Comparison of ENCODE assay signal across 12 cellular contexts in the genomic region with DNA sequence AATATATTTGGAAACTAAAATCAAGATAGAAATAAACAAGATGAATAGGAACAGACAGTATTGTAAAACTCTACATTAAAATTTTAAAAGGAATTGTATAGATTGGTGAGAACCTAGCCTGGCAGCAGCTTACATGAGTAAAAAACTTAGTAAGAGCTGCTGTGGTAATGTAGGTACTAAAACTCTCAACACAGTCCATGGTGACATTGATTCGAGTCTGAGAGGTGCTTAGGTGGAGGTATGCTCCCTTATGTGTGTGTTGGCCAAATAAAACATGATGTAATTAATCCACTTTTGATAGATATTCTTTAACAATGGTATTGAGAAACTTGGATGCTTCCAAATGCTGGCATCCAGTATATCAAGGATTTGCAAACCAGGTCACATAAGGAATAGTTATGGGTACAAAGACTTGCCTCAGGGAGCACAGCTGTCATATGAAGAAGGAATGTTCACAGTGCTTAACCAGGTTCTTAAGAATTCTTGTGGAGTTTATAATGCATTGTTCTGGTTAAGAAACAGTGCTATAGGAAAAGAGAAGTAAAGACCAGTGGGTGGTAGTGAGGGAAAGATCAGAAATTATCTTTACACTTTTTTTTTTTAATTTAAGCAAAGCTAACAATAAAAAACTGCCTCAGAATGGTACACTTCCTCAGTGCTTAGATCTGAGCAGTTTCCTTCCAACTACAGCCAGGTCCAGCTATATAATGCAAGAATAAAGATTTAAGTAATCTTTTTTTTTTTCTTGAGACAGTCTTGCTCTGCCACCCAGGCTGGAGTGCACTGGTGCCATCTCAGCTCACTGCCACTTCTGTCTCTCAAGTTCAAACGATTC. TPM values are rescaled to one million over a fixed set of nuclear protein-coding genes. Genes with fewer than 3 reads are reported as not detected.
A peak's percentile ranks its signal among the peaks of the same experiment; 100 is the strongest.
DNase-seq lines count a peak whose midpoint lies in the region; ATAC-seq, FAIRE-seq and TF ChIP-seq lines count a peak whose summit lies in the region.
"Had no signal": no experiment of that assay in that cellular context is flagged by ENCODE, and none has a peak within 500 bp of the region (broad histone marks: within the 10 kb centered on the region; RNA-seq: fewer than 3 reads in every experiment).

No MANE protein-coding gene starts in this region.

- no peak for TF ChIP-seq POLR2A in GM12891 (IDR thresholded peaks at IDR 0.05; ENCODE audit: low read depth, low read length)
- no peak for TF ChIP-seq POLR2A in breast epithelium (IDR thresholded peaks at IDR 0.05)
- no peak for TF ChIP-seq POLR2A in prostate gland (IDR thresholded peaks at IDR 0.05)
- TF ChIP-seq POLR2A in thyroid gland (IDR thresholded peaks at IDR 0.05), result no peak

- no peak overlapping the region for H3K27ac Mint-ChIP-seq in Caco-2 (ENCODE audit: unreplicated experiment)

- DNase-seq in GM12891 (ENCODE audit: insufficient read length, low spot score) (no peak), breast epithelium (ENCODE audit: low spot score in 2 of 2) (no peak), prostate gland (ENCODE audit: low spot score) (peak; percentile 25), Caco-2 (no peak), AG08396 (ENCODE audit: low spot score) (no peak), thyroid gland (no peak)
- DNase-seq: activated CD4-positive, alpha-beta T cell treated with anti-CD3 and anti-CD28 coated beads, Interleukin-2, amount 50 U/mL, for 4 hours; NCI-H1417; NCI-H82 had no signal

- no TSS peak for BruUV-seq in Caco-2 (replicated peaks; lab: Mats Ljungman, UMichigan)

- POLR2A ChIA-PET in Caco-2 (lab: Charles Lee), result no interaction called here

- peak; percentile 47 for FAIRE-seq in GM12891 (lab: Jason Lieb, UNC)
- FAIRE-seq: astrocyte had no signal

- no peak for TF ChIP-seq CTCF in breast epithelium (IDR thresholded peaks at IDR 0.05)
- no peak for TF ChIP-seq CTCF in prostate gland (IDR thresholded peaks at IDR 0.05)
- no peak for TF ChIP-seq CTCF in Caco-2 (IDR thresholded peaks at IDR 0.05; ENCODE audit: insufficient read depth in 1 of 2, low read depth in 1 of 2, low read length in 1 of 2, severe bottlenecking in 1 of 2, unreplicated experiment in 1 of 2)
- no peak for TF ChIP-seq CTCF in thyroid gland (IDR thresholded peaks at IDR 0.05)

- H3K36me3 Mint-ChIP-seq in Caco-2 (ENCODE audit: insufficient read depth, unreplicated experiment), result peaks cover 43% of the 10 kb centered on the region

- H3K4me3 ChIP-seq in breast epithelium (peak overlapping the region in 2 of 3 donors; percentile 1 to 2), prostate gland (no peak overlapping the region), Caco-2 (ENCODE audit: low read depth, low read length) (no peak overlapping the region), thyroid gland (replicated peaks in 1 of 3) (no peak overlapping the region)
- H3K4me3 ChIP-seq: SK-N-MC had no signal

- ATAC-seq in HG02759 (IDR thresholded peaks at IDR 0.05; ENCODE audit: unreplicated experiment), result peak; percentile 30

- H3K4me1 ChIP-seq in breast epithelium (peaks cover 0 to 11% of the 10 kb centered on the region in 2 donors), prostate gland (replicated peaks) (no peaks in the 10 kb centered on the region), Caco-2 (peaks cover 7% of the 10 kb centered on the region), thyroid gland (peaks cover 18 to 20% of the 10 kb centered on the region in 2 donors)

- intact Hi-C loops in breast epithelium (cut with DNase I; ENCODE audit: low total_unique reads) (no loop called here), prostate gland (cut with DNase I) (no loop called here), Caco-2 (cut with micrococcal nuclease; ENCODE audit: unreplicated experiment) (no loop called here), thyroid gland (cut with DNase I) (no loop called here)

- CTCF ChIA-PET in Caco-2 (lab: Charles Lee), result no interaction called here

- H3K27me3 ChIP-seq in breast epithelium (no peaks in the 10 kb centered on the region), prostate gland (replicated peaks; ENCODE audit: insufficient read depth) (no peaks in the 10 kb centered on the region), Caco-2 (replicated peaks; ENCODE audit: control insufficient read depth, insufficient read depth, low read length) (no peaks in the 10 kb centered on the region), thyroid gland (no peaks in the 10 kb centered on the region)

- WGBS in prostate gland, result 68% methylated on average over 2 of the region's 2 CpGs
- WGBS in thyroid gland, 2 donors, result 73 to 85% methylated on average over 2 of the region's 2 CpGs

- H3K9me3 Mint-ChIP-seq in Caco-2 (ENCODE audit: unreplicated experiment), result no peaks in the 10 kb centered on the region

- H3K9me3 ChIP-seq in breast epithelium (no peaks in the 10 kb centered on the region), prostate gland (no peaks in the 10 kb centered on the region), Caco-2 (no peaks in the 10 kb centered on the region), thyroid gland (no peaks in the 10 kb centered on the region)

- H3K4me3 Mint-ChIP-seq in Caco-2 (ENCODE audit: unreplicated experiment), result no peak overlapping the region

- H3K4me1 Mint-ChIP-seq in Caco-2 (ENCODE audit: low read depth, unreplicated experiment), result peaks cover 7% of the 10 kb centered on the region

- no peaks in the 10 kb centered on the region for H3K36me3 ChIP-seq in breast epithelium
- no peaks in the 10 kb centered on the region for H3K36me3 ChIP-seq in prostate gland
- H3K36me3 ChIP-seq in Caco-2 (ENCODE audit: control insufficient read depth, insufficient read depth, low read length), result no peaks in the 10 kb centered on the region
- no peaks in the 10 kb centered on the region for H3K36me3 ChIP-seq in thyroid gland

- no peaks in the 10 kb centered on the region for H3K27me3 Mint-ChIP-seq in Caco-2 (ENCODE audit: insufficient read depth, unreplicated experiment)

- H3K27ac ChIP-seq in breast epithelium (peak overlapping the region; percentile 53 to 61), prostate gland (no peak overlapping the region), thyroid gland (no peak overlapping the region)
- H3K27ac ChIP-seq: SK-N-MC had no signal

TF ChIP-seq in GM12891, 5 proteins besides CTCF, POLR2A, EP300 and RAD21:
- TF ChIP-seq SPI1 (IDR thresholded peaks at IDR 0.05; ENCODE audit: low read depth, low read length), result no peak
- no peak for TF ChIP-seq POU2F2 (IDR thresholded peaks at IDR 0.05; ENCODE audit: low read depth, low read length)
- TF ChIP-seq TAF1 (IDR thresholded peaks at IDR 0.05; ENCODE audit: low read depth, low read length), result no peak
- TF ChIP-seq PAX5 (IDR thresholded peaks at IDR 0.05; ENCODE audit: insufficient read depth, low read length, severe bottlenecking), result no peak
- TF ChIP-seq POLR2AphosphoS5 (IDR thresholded peaks at IDR 0.05; ENCODE audit: low read depth, low read length), result no peak

RNA-seq across cellular contexts. Expression of a gene that starts 24.6 kb away (rescaled TPM):
- 0.13 TPM for polyA plus RNA-seq in GM12891 (2012; ENCODE audit: low read depth, missing spikeins)
- 1 to 10 TPM; 1.6 to 2.2 (median 1.6) TPM for total RNA-seq in breast epithelium
- total RNA-seq in prostate gland, result 1 to 10 TPM in 1 of 2 donors, under 1 TPM in 1; 0.14 to 2.5 TPM
- 5.5 and 6.9 TPM in 2 replicates for total RNA-seq in Caco-2 (2022)
- total RNA-seq in thyroid gland, result 1 to 10 TPM in 2 of 4 donors, under 1 TPM in 1, not detected in 1; 0.33 to 1.6 (median 1.6) TPM

Comparison
In these comparisons a context has a peak if more than half of its experiments do, and no peak if none do; other contexts are left out.
1. H3K27ac ChIP-seq: peak in breast epithelium (2 of 2); none in prostate gland (0 of 2) and thyroid gland (0 of 3).
2. H3K4me3 ChIP-seq: peak in breast epithelium (2 of 3); none in prostate gland (0 of 2), Caco-2 (single experiment) and thyroid gland (0 of 3).